In genomic region chr17:66468241-66469087, GRCh38 we compare ENCODE assay signal across 9 cellular contexts.
DNase-seq lines count a peak whose midpoint lies in the region; ATAC-seq and TF ChIP-seq lines count a peak whose summit lies in the region.
"Had no signal": no experiment of that assay in that cellular context is flagged by ENCODE, and none has a peak within 500 bp of the region (broad histone marks: within the 10 kb centered on the region; RNA-seq: fewer than 3 reads in every experiment).

No MANE protein-coding gene starts in this region.

- H3K79me2 ChIP-seq in OCI-LY3 (ENCODE audit: low read length) = no peaks in the 10 kb centered on the region

- DNase-seq in EL = peak; percentile 66
- peak; percentile 25 for DNase-seq in dermis blood vessel endothelial cell
- no peak for DNase-seq in neural crest cell (ENCODE audit: low read depth, low spot score)
- no peak for DNase-seq in cerebellum (ENCODE audit: low spot score)
- no peak for DNase-seq in NCI-H748 treated with DMSO at 0.1 percent for 48 hours (lab: John Stamatoyannopoulos, UW)
- DNase-seq in NCI-H82 treated with DMSO at 0.1 percent for 48 hours (lab: John Stamatoyannopoulos, UW; ENCODE audit: unreplicated experiment) = no peak
- DNase-seq: activated effector memory CD4-positive, alpha-beta T cell treated with anti-CD3 and anti-CD28 coated beads, Interleukin-2, amount 50 U/mL, for 16 hours had no signal

- no peaks in the 10 kb centered on the region for H3K27me3 Mint-ChIP-seq in neural crest cell (ENCODE audit: low read depth)

- H3K36me3 Mint-ChIP-seq in neural crest cell (ENCODE audit: low read depth) = no peaks in the 10 kb centered on the region

- ATAC-seq in HG02870 (IDR thresholded peaks at IDR 0.05; ENCODE audit: unreplicated experiment) = no peak

- 0 out of 2 replicates have a peak overlapping the region, but pooled peaks have one; percentile 6 for H3K4me3 ChIP-seq in OCI-LY3 (ENCODE audit: low read length)

- TF ChIP-seq CTCF in OCI-LY3 (IDR thresholded peaks at IDR 0.05; ENCODE audit: low read depth, low read length) (no peak), neural crest cell (conservative IDR thresholded peaks at IDR 0.05) (no peak)

- no peak overlapping the region for H3K4me3 Mint-ChIP-seq in neural crest cell

- no peaks in the 10 kb centered on the region for H4K20me1 ChIP-seq in OCI-LY3 (ENCODE audit: insufficient read depth, low read length)

- H2AFZ ChIP-seq in OCI-LY3 (ENCODE audit: low read depth, low read length) = no peak overlapping the region

- no peaks in the 10 kb centered on the region for H3K36me3 ChIP-seq in OCI-LY3 (replicated peaks; ENCODE audit: low read depth, low read length)

- H3K9ac ChIP-seq in OCI-LY3 (ENCODE audit: low read length) = no peak overlapping the region

- H3K9me3 Mint-ChIP-seq in neural crest cell = no peaks in the 10 kb centered on the region

- H3K27ac ChIP-seq in OCI-LY3 (ENCODE audit: low read length) = no peak overlapping the region

- H3K4me2 ChIP-seq in OCI-LY3 (ENCODE audit: low read length) = peak overlapping the region; percentile 53

- peak overlapping the region; percentile 45 for H3K27ac Mint-ChIP-seq in neural crest cell (ENCODE audit: unreplicated experiment)

- no peaks in the 10 kb centered on the region for H3K9me3 ChIP-seq in OCI-LY3 (ENCODE audit: insufficient read depth, low read length)

- H3K27me3 ChIP-seq in OCI-LY3 (ENCODE audit: low read depth, low read length) = peaks cover 23% of the 10 kb centered on the region

- H3K4me1 Mint-ChIP-seq in neural crest cell = peaks cover 46% of the 10 kb centered on the region

- H3K4me1 ChIP-seq in OCI-LY3 (ENCODE audit: low read length) = peaks cover 41% of the 10 kb centered on the region

Comparison
In these comparisons a context has a peak if more than half of its experiments do, and no peak if none do; other contexts are left out.
1. DNase-seq: peak in EL (single experiment) and dermis blood vessel endothelial cell (single experiment); none in neural crest cell (single experiment), cerebellum (single experiment), NCI-H748 treated with DMSO at 0.1 percent for 48 hours (single experiment) and NCI-H82 treated with DMSO at 0.1 percent for 48 hours (single experiment).